Comparison of ENCODE assay signal across 8 cellular contexts in genomic region chr1:174964261-174964984, GRCh38. TPM values are rescaled to one million over a fixed set of nuclear protein-coding genes. Genes with fewer than 3 reads are reported as not detected.
DNase-seq lines count a peak whose midpoint lies in the region; ATAC-seq and TF ChIP-seq lines count a peak whose summit lies in the region.

No MANE protein-coding gene starts in this region.

- DNase-seq in RPMI7951 (ENCODE audit: low read depth), result peak; percentile 17
- DNase-seq in effector memory CD4-positive, alpha-beta T cell, result no peak
- no peak for DNase-seq in NCI-H2196 (lab: John Stamatoyannopoulos, UW; ENCODE audit: unreplicated experiment)
- no peak for DNase-seq in NCI-H524 (lab: John Stamatoyannopoulos, UW)
- DNase-seq in stimulated activated CD4-positive, alpha-beta T cell treated with anti-CD3 and anti-CD28 coated beads, Interleukin-4, amount 100 ng/mL, for 1 hour, result no peak

- H2AFZ ChIP-seq in parathyroid adenoma, result peak overlapping the region; percentile 31

- ATAC-seq in HG02610 (IDR thresholded peaks at IDR 0.05; ENCODE audit: unreplicated experiment) (peak; percentile 53), GM18505 (IDR thresholded peaks at IDR 0.05; ENCODE audit: unreplicated experiment) (no peak)

- no peaks in the 10 kb centered on the region for H3K9me3 ChIP-seq in effector memory CD4-positive, alpha-beta T cell (ENCODE audit: control insufficient read depth, low read length)
- H3K9me3 ChIP-seq in parathyroid adenoma (ENCODE audit: control insufficient read depth, low read length), result no peaks in the 10 kb centered on the region

- peaks cover 49% of the 10 kb centered on the region for H3K4me1 ChIP-seq in effector memory CD4-positive, alpha-beta T cell (ENCODE audit: control insufficient read depth, insufficient read depth, low read length, poor library complexity, severe bottlenecking)
- H3K4me1 ChIP-seq in parathyroid adenoma, result peaks cover 19% of the 10 kb centered on the region

- no peak for TF ChIP-seq CTCF in parathyroid adenoma (IDR thresholded peaks at IDR 0.05)

- H3K36me3 ChIP-seq in effector memory CD4-positive, alpha-beta T cell (ENCODE audit: control insufficient read depth, insufficient read depth, low read length), result no peaks in the 10 kb centered on the region
- H3K36me3 ChIP-seq in parathyroid adenoma (ENCODE audit: control insufficient read depth, insufficient read depth, low read length), result no peaks in the 10 kb centered on the region

- H3K27me3 ChIP-seq in effector memory CD4-positive, alpha-beta T cell (replicated peaks; ENCODE audit: control insufficient read depth, insufficient read depth, low read length, poor library complexity, severe bottlenecking), result no peaks in the 10 kb centered on the region
- no peaks in the 10 kb centered on the region for H3K27me3 ChIP-seq in parathyroid adenoma (ENCODE audit: control insufficient read depth, insufficient read depth, low read length)

- TF ChIP-seq POLR2A in GM18505 (IDR thresholded peaks at IDR 0.05; ENCODE audit: borderline replicate concordance, extremely low read depth, insufficient read depth, insufficient read length), result no peak

- H3K27ac ChIP-seq in effector memory CD4-positive, alpha-beta T cell (ENCODE audit: insufficient read depth, low read length, poor library complexity, severe bottlenecking), result peak overlapping the region; percentile 66
- peak overlapping the region; percentile 76 for H3K27ac ChIP-seq in parathyroid adenoma

- no peak overlapping the region for H3K4me2 ChIP-seq in parathyroid adenoma (ENCODE audit: low read length)

- peak overlapping the region; percentile 20 for H3K4me3 ChIP-seq in effector memory CD4-positive, alpha-beta T cell (ENCODE audit: insufficient read depth, low read depth, low read length, poor library complexity, severe bottlenecking)
- no peak overlapping the region for H3K4me3 ChIP-seq in parathyroid adenoma (ENCODE audit: low read depth, low read length)

- H3K79me2 ChIP-seq in parathyroid adenoma, result no peaks in the 10 kb centered on the region

- H3K9ac ChIP-seq in parathyroid adenoma, result no peak overlapping the region

RNA-seq across cellular contexts. Expression of gene CACYBP, which starts 35.3 kb away (rescaled TPM):
- total RNA-seq in RPMI7951 (2014; rRNA removed; shearing (Covaris generic)), result 258 and 530 TPM in 2 replicates

RNA-seq across cellular contexts. Expression of gene MRPS14, which starts 58.8 kb away (rescaled TPM):
- 27.8 and 43.1 TPM in 2 replicates for total RNA-seq in RPMI7951 (2014; rRNA removed; shearing (Covaris generic))
